In genomic region chr16:24988593-24989338, GRCh38 we compare ENCODE assay signal across 8 cellular contexts. TPM values are rescaled to one million over a fixed set of nuclear protein-coding genes. Genes with fewer than 3 reads are reported as not detected.
DNase-seq lines count a peak whose midpoint lies in the region; ATAC-seq and TF ChIP-seq lines count a peak whose summit lies in the region.

No MANE protein-coding gene starts in this region.

- H3K4me3 ChIP-seq in cardiac muscle cell: no peak overlapping the region
- peak overlapping the region in 1 of 4 donors; percentile 13 for H3K4me3 ChIP-seq in sigmoid colon

- H3K9me3 ChIP-seq in cardiac muscle cell (ENCODE audit: low read depth): no peaks in the 10 kb centered on the region
- H3K9me3 ChIP-seq in sigmoid colon: no peaks in the 10 kb centered on the region

- no peak for TF ChIP-seq EP300 in sigmoid colon (IDR thresholded peaks at IDR 0.05)

- WGBS in sigmoid colon, 2 donors: 10 to 20% methylated on average over 8 of the region's 8 CpGs

- peak overlapping the region; percentile 55 for H3K27ac ChIP-seq in cardiac muscle cell
- H3K27ac ChIP-seq in sigmoid colon: peak overlapping the region; percentile 63 to 87 (median 74)

- H3K27me3 Mint-ChIP-seq in activated naive CD8-positive, alpha-beta T cell: no peaks in the 10 kb centered on the region
- H3K27me3 Mint-ChIP-seq in T-helper 2 cell treated with Interferon-gamma antibody and Interleukin-4, amounts not matched to agents 5 μg/mL and 100 μg/mL, for 36 hours (ENCODE audit: low read depth): no peaks in the 10 kb centered on the region

- DNase-seq in NCI-H1092 treated with DMSO at 0.1 percent for 48 hours (lab: John Stamatoyannopoulos, UW) (peak; percentile 2), NCI-H1092 (lab: John Stamatoyannopoulos, UW) (no peak), cardiac muscle cell (ENCODE audit: low read depth in 1 of 2, low spot score in 1 of 2) (peak; percentile 21 to 79), sigmoid colon (no peak), MV-4-11 (lab: John Stamatoyannopoulos, UW) (no peak)
- no peak for DNase-seq in T-helper 2 cell treated with Interferon-gamma antibody and Interleukin-4, amounts not matched to agents 5 μg/mL and 100 μg/mL, for 36 hours (ENCODE audit: low spot score)

- H3K4me1 ChIP-seq in cardiac muscle cell (ENCODE audit: low read depth): peaks cover 25% of the 10 kb centered on the region
- peaks cover 0 to 86% (median 78%) of the 10 kb centered on the region in 4 donors for H3K4me1 ChIP-seq in sigmoid colon

- TF ChIP-seq POLR2A in sigmoid colon (IDR thresholded peaks at IDR 0.05): no peak

- H3K27me3 ChIP-seq in cardiac muscle cell (no peaks in the 10 kb centered on the region), sigmoid colon (no peaks in the 10 kb centered on the region)

- intact Hi-C loops in sigmoid colon (cut with DNase I): no loop called here

- peaks cover 82% of the 10 kb centered on the region for H3K4me1 Mint-ChIP-seq in activated naive CD8-positive, alpha-beta T cell (ENCODE audit: low read depth)
- H3K4me1 Mint-ChIP-seq in T-helper 2 cell treated with Interferon-gamma antibody and Interleukin-4, amounts not matched to agents 5 μg/mL and 100 μg/mL, for 36 hours (ENCODE audit: low read depth): peaks cover 26% of the 10 kb centered on the region

- no peaks in the 10 kb centered on the region for H3K36me3 Mint-ChIP-seq in activated naive CD8-positive, alpha-beta T cell
- H3K36me3 Mint-ChIP-seq in T-helper 2 cell treated with Interferon-gamma antibody and Interleukin-4, amounts not matched to agents 5 μg/mL and 100 μg/mL, for 36 hours (ENCODE audit: low read depth): no peaks in the 10 kb centered on the region

- no peaks in the 10 kb centered on the region for H3K9me3 Mint-ChIP-seq in activated naive CD8-positive, alpha-beta T cell (ENCODE audit: low read depth)
- no peaks in the 10 kb centered on the region for H3K9me3 Mint-ChIP-seq in T-helper 2 cell treated with Interferon-gamma antibody and Interleukin-4, amounts not matched to agents 5 μg/mL and 100 μg/mL, for 36 hours

- no peak overlapping the region for H3K4me3 Mint-ChIP-seq in activated naive CD8-positive, alpha-beta T cell
- H3K4me3 Mint-ChIP-seq in T-helper 2 cell treated with Interferon-gamma antibody and Interleukin-4, amounts not matched to agents 5 μg/mL and 100 μg/mL, for 36 hours: no peak overlapping the region

- no peak for TF ChIP-seq CTCF in cardiac muscle cell (IDR thresholded peaks at IDR 0.05; ENCODE audit: low read depth, low read length)
- TF ChIP-seq CTCF in sigmoid colon (IDR thresholded peaks at IDR 0.05): peak in 1 of 4 experiments; percentile 10

- no peak for ATAC-seq in GM19467 (IDR thresholded peaks at IDR 0.05; ENCODE audit: unreplicated experiment)

- peak overlapping the region; percentile 55 for H3K27ac Mint-ChIP-seq in activated naive CD8-positive, alpha-beta T cell
- no peak overlapping the region for H3K27ac Mint-ChIP-seq in T-helper 2 cell treated with Interferon-gamma antibody and Interleukin-4, amounts not matched to agents 5 μg/mL and 100 μg/mL, for 36 hours

- H3K36me3 ChIP-seq in cardiac muscle cell (no peaks in the 10 kb centered on the region), sigmoid colon (no peaks in the 10 kb centered on the region)

RNA-seq across cellular contexts. Expression of gene ARHGAP17, which starts 26.4 kb away (rescaled TPM):
- total RNA-seq in cardiac muscle cell (33.3 and 38.8 TPM in 2 replicates), sigmoid colon (10 to 100 TPM; 27.1 to 44.3 (median 35.5) TPM)
- polyA plus RNA-seq in cardiac muscle cell (40.0 and 44.5 TPM in 2 replicates), sigmoid colon (10 to 100 TPM; 46.8 to 55.6 (median 50.6) TPM)

Comparison
In these comparisons a context has a peak if more than half of its experiments do, and no peak if none do; other contexts are left out.
1. DNase-seq: peak in NCI-H1092 treated with DMSO at 0.1 percent for 48 hours (single experiment) and cardiac muscle cell (2 of 2); none in NCI-H1092 (single experiment), sigmoid colon (single experiment), T-helper 2 cell treated with Interferon-gamma antibody and Interleukin-4, amounts not matched to agents 5 μg/mL and 100 μg/mL, for 36 hours (single experiment) and MV-4-11 (single experiment).